In genomic region chr16:85567101-85567866, GRCh38 we compare ENCODE assay signal across 1 cellular context.
TF ChIP-seq lines count a peak whose summit lies in the region.

No MANE protein-coding gene starts in this region.

TF ChIP-seq in K562, 482 proteins besides CTCF, POLR2A, EP300 and RAD21 (continued from another document and continues in another):
- TF ChIP-seq, protein P1, sequence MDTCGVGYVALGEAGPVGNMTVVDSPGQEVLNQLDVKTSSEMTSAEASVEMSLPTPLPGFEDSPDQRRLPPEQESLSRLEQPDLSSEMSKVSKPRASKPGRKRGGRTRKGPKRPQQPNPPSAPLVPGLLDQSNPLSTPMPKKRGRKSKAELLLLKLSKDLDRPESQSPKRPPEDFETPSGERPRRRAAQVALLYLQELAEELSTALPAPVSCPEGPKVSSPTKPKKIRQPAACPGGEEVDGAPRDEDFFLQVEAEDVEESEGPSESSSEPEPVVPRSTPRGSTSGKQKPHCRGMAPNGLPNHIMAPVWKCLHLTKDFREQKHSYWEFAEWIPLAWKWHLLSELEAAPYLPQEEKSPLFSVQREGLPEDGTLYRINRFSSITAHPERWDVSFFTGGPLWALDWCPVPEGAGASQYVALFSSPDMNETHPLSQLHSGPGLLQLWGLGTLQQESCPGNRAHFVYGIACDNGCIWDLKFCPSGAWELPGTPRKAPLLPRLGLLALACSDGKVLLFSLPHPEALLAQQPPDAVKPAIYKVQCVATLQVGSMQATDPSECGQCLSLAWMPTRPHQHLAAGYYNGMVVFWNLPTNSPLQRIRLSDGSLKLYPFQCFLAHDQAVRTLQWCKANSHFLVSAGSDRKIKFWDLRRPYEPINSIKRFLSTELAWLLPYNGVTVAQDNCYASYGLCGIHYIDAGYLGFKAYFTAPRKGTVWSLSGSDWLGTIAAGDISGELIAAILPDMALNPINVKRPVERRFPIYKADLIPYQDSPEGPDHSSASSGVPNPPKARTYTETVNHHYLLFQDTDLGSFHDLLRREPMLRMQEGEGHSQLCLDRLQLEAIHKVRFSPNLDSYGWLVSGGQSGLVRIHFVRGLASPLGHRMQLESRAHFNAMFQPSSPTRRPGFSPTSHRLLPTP (IDR thresholded peaks at IDR 0.05; ENCODE audit: borderline replicate concordance, extremely low read depth, insufficient read length), result no peak
- TF ChIP-seq ARHGAP35 (IDR thresholded peaks at IDR 0.05; ENCODE audit: partially characterized antibody) (no peak), HDAC6 (IDR thresholded peaks at IDR 0.05; ENCODE audit: low read depth, low read length) (no peak), TSHZ1 (CRISPR knock-in tag; IDR thresholded peaks at IDR 0.05) (no peak; the same call in 1 of the 2 replicates), CTBP1 (IDR thresholded peaks at IDR 0.05; ENCODE audit: borderline replicate concordance) (peak; percentile 85), TCFL5 (CRISPR knock-in tag; conservative IDR thresholded peaks at IDR 0.05) (no peak; the same call in 1 of the 2 replicates), MCM2 (IDR thresholded peaks at IDR 0.05; ENCODE audit: low read depth) (no peak), SUPT5H (IDR thresholded peaks at IDR 0.05) (peak; percentile 56; the same call in 1 of the 2 replicates), NR0B1 (IDR thresholded peaks at IDR 0.05; ENCODE audit: partially characterized antibody) (no peak), POU5F1 (IDR thresholded peaks at IDR 0.05; ENCODE audit: borderline replicate concordance, low read depth, low read length, partially characterized antibody) (no peak), ZNF584 (CRISPR knock-in tag; IDR thresholded peaks at IDR 0.05; ENCODE audit: low read depth) (0 out of 2 replicates have a peak, but pooled peaks have one; percentile 48), CCAR2 (IDR thresholded peaks at IDR 0.05; ENCODE audit: low read depth, low read length) (no peak), ZSCAN29 (IDR thresholded peaks at IDR 0.05) (no peak), CHD1 (IDR thresholded peaks at IDR 0.05; ENCODE audit: low read length) (peak; percentile 85), HMGN3 (IDR thresholded peaks at IDR 0.05; ENCODE audit: borderline replicate concordance, extremely low read depth, insufficient read length, low read depth, low read length) (peak; percentile 86), ZNF639 (CRISPR knock-in tag; conservative IDR thresholded peaks at IDR 0.05 in 1 of 2, IDR thresholded peaks at IDR 0.05 in 1 of 2) (peak in 1 of 2 experiments; percentile 69; a peak in 1 of 4 replicates), ZNF780A (CRISPR knock-in tag; IDR thresholded peaks at IDR 0.05) (no peak), ZNF41 (CRISPR knock-in tag; conservative IDR thresholded peaks at IDR 0.05) (peak; percentile 74), DMBX1 (CRISPR knock-in tag; IDR thresholded peaks at IDR 0.05; ENCODE audit: borderline replicate concordance) (peak; percentile 96), ZNF75A (CRISPR knock-in tag; IDR thresholded peaks at IDR 0.05) (no peak), ZNF143 (CRISPR knock-in tag; IDR thresholded peaks at IDR 0.05) (no peak), FOXA1 (IDR thresholded peaks at IDR 0.05; ENCODE audit: borderline replicate concordance) (no peak), HDGF (IDR thresholded peaks at IDR 0.05) (no peak), ZNF253 (CRISPR knock-in tag; conservative IDR thresholded peaks at IDR 0.05) (no peak), DLX4 (CRISPR knock-in tag; IDR thresholded peaks at IDR 0.05) (no peak), XRCC3 (IDR thresholded peaks at IDR 0.05) (no peak), PYGO2 (tag; IDR thresholded peaks at IDR 0.05) (no peak), BRD9 (IDR thresholded peaks at IDR 0.05; ENCODE audit: low read depth, partially characterized antibody) (peak; percentile 6), KAT2B (IDR thresholded peaks at IDR 0.05; ENCODE audit: low read depth, low read length) (no peak), ZNF79 (CRISPR knock-in tag; IDR thresholded peaks at IDR 0.05; ENCODE audit: low read depth) (0 out of 2 replicates have a peak, but pooled peaks have one; percentile 40), FOXJ3 (CRISPR knock-in tag; IDR thresholded peaks at IDR 0.05) (no peak)
- TF ChIP-seq, protein P2, sequence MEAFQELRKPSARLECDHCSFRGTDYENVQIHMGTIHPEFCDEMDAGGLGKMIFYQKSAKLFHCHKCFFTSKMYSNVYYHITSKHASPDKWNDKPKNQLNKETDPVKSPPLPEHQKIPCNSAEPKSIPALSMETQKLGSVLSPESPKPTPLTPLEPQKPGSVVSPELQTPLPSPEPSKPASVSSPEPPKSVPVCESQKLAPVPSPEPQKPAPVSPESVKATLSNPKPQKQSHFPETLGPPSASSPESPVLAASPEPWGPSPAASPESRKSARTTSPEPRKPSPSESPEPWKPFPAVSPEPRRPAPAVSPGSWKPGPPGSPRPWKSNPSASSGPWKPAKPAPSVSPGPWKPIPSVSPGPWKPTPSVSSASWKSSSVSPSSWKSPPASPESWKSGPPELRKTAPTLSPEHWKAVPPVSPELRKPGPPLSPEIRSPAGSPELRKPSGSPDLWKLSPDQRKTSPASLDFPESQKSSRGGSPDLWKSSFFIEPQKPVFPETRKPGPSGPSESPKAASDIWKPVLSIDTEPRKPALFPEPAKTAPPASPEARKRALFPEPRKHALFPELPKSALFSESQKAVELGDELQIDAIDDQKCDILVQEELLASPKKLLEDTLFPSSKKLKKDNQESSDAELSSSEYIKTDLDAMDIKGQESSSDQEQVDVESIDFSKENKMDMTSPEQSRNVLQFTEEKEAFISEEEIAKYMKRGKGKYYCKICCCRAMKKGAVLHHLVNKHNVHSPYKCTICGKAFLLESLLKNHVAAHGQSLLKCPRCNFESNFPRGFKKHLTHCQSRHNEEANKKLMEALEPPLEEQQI (IDR thresholded peaks at IDR 0.05), result no peak
- TF ChIP-seq, protein P3, sequence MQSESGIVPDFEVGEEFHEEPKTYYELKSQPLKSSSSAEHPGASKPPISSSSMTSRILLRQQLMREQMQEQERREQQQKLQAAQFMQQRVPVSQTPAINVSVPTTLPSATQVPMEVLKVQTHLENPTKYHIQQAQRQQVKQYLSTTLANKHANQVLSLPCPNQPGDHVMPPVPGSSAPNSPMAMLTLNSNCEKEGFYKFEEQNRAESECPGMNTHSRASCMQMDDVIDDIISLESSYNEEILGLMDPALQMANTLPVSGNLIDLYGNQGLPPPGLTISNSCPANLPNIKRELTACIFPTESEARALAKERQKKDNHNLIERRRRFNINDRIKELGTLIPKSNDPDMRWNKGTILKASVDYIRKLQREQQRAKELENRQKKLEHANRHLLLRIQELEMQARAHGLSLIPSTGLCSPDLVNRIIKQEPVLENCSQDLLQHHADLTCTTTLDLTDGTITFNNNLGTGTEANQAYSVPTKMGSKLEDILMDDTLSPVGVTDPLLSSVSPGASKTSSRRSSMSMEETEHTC (IDR thresholded peaks at IDR 0.05), result no peak
- TF ChIP-seq, protein P4, sequence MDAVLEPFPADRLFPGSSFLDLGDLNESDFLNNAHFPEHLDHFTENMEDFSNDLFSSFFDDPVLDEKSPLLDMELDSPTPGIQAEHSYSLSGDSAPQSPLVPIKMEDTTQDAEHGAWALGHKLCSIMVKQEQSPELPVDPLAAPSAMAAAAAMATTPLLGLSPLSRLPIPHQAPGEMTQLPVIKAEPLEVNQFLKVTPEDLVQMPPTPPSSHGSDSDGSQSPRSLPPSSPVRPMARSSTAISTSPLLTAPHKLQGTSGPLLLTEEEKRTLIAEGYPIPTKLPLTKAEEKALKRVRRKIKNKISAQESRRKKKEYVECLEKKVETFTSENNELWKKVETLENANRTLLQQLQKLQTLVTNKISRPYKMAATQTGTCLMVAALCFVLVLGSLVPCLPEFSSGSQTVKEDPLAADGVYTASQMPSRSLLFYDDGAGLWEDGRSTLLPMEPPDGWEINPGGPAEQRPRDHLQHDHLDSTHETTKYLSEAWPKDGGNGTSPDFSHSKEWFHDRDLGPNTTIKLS (IDR thresholded peaks at IDR 0.05; ENCODE audit: borderline replicate concordance, low read depth), result 0 out of 2 replicates have a peak, but pooled peaks have one; percentile 48
- TF ChIP-seq, protein P5, sequence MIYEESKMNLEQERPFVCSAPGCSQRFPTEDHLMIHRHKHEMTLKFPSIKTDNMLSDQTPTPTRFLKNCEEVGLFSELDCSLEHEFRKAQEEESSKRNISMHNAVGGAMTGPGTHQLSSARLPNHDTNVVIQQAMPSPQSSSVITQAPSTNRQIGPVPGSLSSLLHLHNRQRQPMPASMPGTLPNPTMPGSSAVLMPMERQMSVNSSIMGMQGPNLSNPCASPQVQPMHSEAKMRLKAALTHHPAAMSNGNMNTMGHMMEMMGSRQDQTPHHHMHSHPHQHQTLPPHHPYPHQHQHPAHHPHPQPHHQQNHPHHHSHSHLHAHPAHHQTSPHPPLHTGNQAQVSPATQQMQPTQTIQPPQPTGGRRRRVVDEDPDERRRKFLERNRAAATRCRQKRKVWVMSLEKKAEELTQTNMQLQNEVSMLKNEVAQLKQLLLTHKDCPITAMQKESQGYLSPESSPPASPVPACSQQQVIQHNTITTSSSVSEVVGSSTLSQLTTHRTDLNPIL (CRISPR knock-in tag; IDR thresholded peaks at IDR 0.05), result no peak
- TF ChIP-seq, protein P6, sequence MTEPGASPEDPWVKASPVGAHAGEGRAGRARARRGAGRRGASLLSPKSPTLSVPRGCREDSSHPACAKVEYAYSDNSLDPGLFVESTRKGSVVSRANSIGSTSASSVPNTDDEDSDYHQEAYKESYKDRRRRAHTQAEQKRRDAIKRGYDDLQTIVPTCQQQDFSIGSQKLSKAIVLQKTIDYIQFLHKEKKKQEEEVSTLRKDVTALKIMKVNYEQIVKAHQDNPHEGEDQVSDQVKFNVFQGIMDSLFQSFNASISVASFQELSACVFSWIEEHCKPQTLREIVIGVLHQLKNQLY (CRISPR knock-in tag; conservative IDR thresholded peaks at IDR 0.05), result no peak
